Comparison of ENCODE assay signal across 8 cellular contexts in the genomic region with DNA sequence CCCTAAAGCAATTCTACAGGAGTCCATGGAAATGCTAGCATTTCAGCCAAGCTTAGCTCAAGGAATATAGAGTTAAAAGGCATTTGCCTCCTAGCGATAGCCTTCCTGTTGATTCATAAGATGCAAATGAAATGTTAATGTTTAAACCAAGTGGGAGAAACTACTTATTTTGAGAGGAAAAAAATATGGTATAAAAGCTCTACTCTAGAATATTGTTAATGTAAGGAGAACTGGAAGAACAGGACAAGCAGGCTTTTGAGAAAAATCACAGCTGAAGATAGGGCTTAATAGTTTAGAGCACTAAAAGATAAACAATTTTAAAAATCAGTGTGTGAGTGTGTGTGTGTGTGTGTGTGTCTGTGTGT. TPM values are rescaled to one million over a fixed set of nuclear protein-coding genes. Genes with fewer than 3 reads are reported as not detected.
DNase-seq lines count a peak whose midpoint lies in the region; ATAC-seq, FAIRE-seq and TF ChIP-seq lines count a peak whose summit lies in the region.

No MANE protein-coding gene starts in this region.

- peak overlapping the region; percentile 81 for H2AFZ ChIP-seq in endothelial cell of umbilical vein (ENCODE audit: low read depth, low read length)

- H3K4me1 ChIP-seq in Panc1 (ENCODE audit: control insufficient read depth, insufficient read depth, low read length) (peaks cover 6% of the 10 kb centered on the region), endothelial cell of umbilical vein (ENCODE audit: control insufficient read depth, extremely low read depth, insufficient read depth, low read length) (peaks cover 55% of the 10 kb centered on the region)

- TF ChIP-seq POLR2A in endothelial cell of umbilical vein (IDR thresholded peaks at IDR 0.05; ENCODE audit: low read depth, low read length): no peak

- peak overlapping the region; percentile 63 to 84 for H3K4me3 ChIP-seq in Panc1 (ENCODE audit: low read depth in 2 of 2, low read length in 2 of 2)
- H3K4me3 ChIP-seq in endothelial cell of umbilical vein (replicated peaks in 1 of 3; ENCODE audit: insufficient read depth in 1 of 3, low read depth in 1 of 3, low read length in 3 of 3): peak overlapping the region in 2 of 3 experiments; percentile 39 to 76

- CTCF ChIA-PET in Calu3 (lab: Charles Lee): interaction anchor here (0.7 to 2.7 kb wide), 3 partner anchors 724 to 761 kb away, joined by 3 to 14 read pairs (median 3); no protein-coding TSS in a partner anchor
- CTCF ChIA-PET in Panc1 (lab: Charles Lee): no interaction called here
- CTCF ChIA-PET in endothelial cell of umbilical vein (lab: Charles Lee): interaction anchor here (0.6 to 5.2 kb wide), 13 partner anchors 23 to 769 kb away, joined by 3 to 84 read pairs (median 4); no protein-coding TSS in a partner anchor

- H3K27me3 Mint-ChIP-seq in Calu3 (ENCODE audit: unreplicated experiment) (no peaks in the 10 kb centered on the region), neural crest cell (ENCODE audit: low read depth) (peaks cover 50% of the 10 kb centered on the region)

- H3K9me1 ChIP-seq in endothelial cell of umbilical vein (replicated peaks; ENCODE audit: control insufficient read depth, extremely low read depth, insufficient read depth, low read length): no peaks in the 10 kb centered on the region

- peaks cover 33% of the 10 kb centered on the region for H3K79me2 ChIP-seq in endothelial cell of umbilical vein (ENCODE audit: control insufficient read depth, insufficient read depth, low read length)

- BruUV-seq in Calu3 (replicated peaks; lab: Mats Ljungman, UMichigan) (no TSS peak), Panc1 (replicated peaks; lab: Mats Ljungman, UMichigan) (no TSS peak), endothelial cell of umbilical vein (replicated peaks; lab: Mats Ljungman, UMichigan) (no TSS peak)

- H3K27ac ChIP-seq in Panc1 (ENCODE audit: low read length) (no peak overlapping the region), endothelial cell of umbilical vein (ENCODE audit: insufficient read depth, low read depth, low read length) (peak overlapping the region; percentile 96)

- peak overlapping the region; percentile 95 for H3K4me2 ChIP-seq in endothelial cell of umbilical vein (ENCODE audit: insufficient read depth, low read length)

- H3K27ac Mint-ChIP-seq in Calu3 (ENCODE audit: unreplicated experiment): peak overlapping the region; percentile 99
- H3K27ac Mint-ChIP-seq in neural crest cell (ENCODE audit: unreplicated experiment): no peak overlapping the region

- POLR2A ChIA-PET in Panc1 (lab: Charles Lee) (no interaction called here), endothelial cell of umbilical vein (lab: Charles Lee) (interaction anchor here (0.7 to 1.5 kb wide), 2 partner anchors 170 to 458 kb away, joined by 3 read pairs; no protein-coding TSS in a partner anchor)

- intact Hi-C loops in Calu3 (cut with micrococcal nuclease; ENCODE audit: unreplicated experiment) (loop anchor here (5.0 to 10.0 kb wide), 4 partner anchors 248 to 1088 kb away; no protein-coding TSS in a partner anchor), Panc1 (cut with micrococcal nuclease; ENCODE audit: unreplicated experiment) (loop anchor here (5.0 kb wide), 3 partner anchors 152 to 1088 kb away; no protein-coding TSS in a partner anchor), endothelial cell of umbilical vein (cut with micrococcal nuclease) (loop anchor here (5.0 to 10.0 kb wide), 4 partner anchors 258 to 1373 kb away; partner anchors contain the start of gene CBLB), Right ventricle myocardium superior (cut with DNase I) (loop anchor here (10.0 kb wide), 1 partner anchor 740 kb away; no protein-coding TSS in a partner anchor)

- FAIRE-seq in endothelial cell of umbilical vein (lab: Jason Lieb, UNC): no peak

- H3K9me3 ChIP-seq in Panc1 (ENCODE audit: control insufficient read depth, insufficient read depth, low read depth, low read length) (no peaks in the 10 kb centered on the region), endothelial cell of umbilical vein (replicated peaks; ENCODE audit: control insufficient read depth, insufficient read depth, low read length) (no peaks in the 10 kb centered on the region)

- H3K36me3 ChIP-seq in Panc1 (ENCODE audit: control insufficient read depth, insufficient read depth, low read length): peaks cover 2% of the 10 kb centered on the region; the same call in 1 of the 2 replicates
- H3K36me3 ChIP-seq in endothelial cell of umbilical vein (ENCODE audit: control insufficient read depth in 2 of 2, extremely low read depth in 1 of 2, insufficient read depth in 2 of 2, low read length in 2 of 2): no peaks in the 10 kb centered on the region

- no peaks in the 10 kb centered on the region for H3K4me1 Mint-ChIP-seq in Calu3 (ENCODE audit: low read depth, unreplicated experiment)
- H3K4me1 Mint-ChIP-seq in neural crest cell: peaks cover 37% of the 10 kb centered on the region

- TF ChIP-seq CTCF in Calu3 (IDR thresholded peaks at IDR 0.05; ENCODE audit: unreplicated experiment) (no peak), Panc1 (IDR thresholded peaks at IDR 0.05) (no peak), endothelial cell of umbilical vein (IDR thresholded peaks at IDR 0.05; ENCODE audit: extremely low read depth in 1 of 2, insufficient read depth in 1 of 2, low read depth in 1 of 2, low read length in 2 of 2) (no peak), neural crest cell (conservative IDR thresholded peaks at IDR 0.05) (no peak)

- dilution Hi-C loops in endothelial cell of umbilical vein (cut with MboI; ENCODE audit: extremely low pct_ligation_motif_present, low sequenced_read_pairs): no loop called here

- ATAC-seq in Panc1 (no peak), HG02840 (IDR thresholded peaks at IDR 0.05; ENCODE audit: low FRiP score, unreplicated experiment) (no peak), Right ventricle myocardium superior (ENCODE audit: poor library complexity) (no peak)

- peak overlapping the region; percentile 92 for H3K4me3 Mint-ChIP-seq in Calu3 (ENCODE audit: low read depth, unreplicated experiment)
- H3K4me3 Mint-ChIP-seq in neural crest cell: peak overlapping the region; percentile 91

- in situ Hi-C loops in Panc1 (cut with HindIII; ENCODE audit: low pct_unique_long_range_greater_than_20kb, low sequenced_read_pairs): no loop called here

- DNase-seq in Calu3 (no peak), Panc1 (ENCODE audit: low read depth, low spot score) (no peak), endothelial cell of umbilical vein (ENCODE audit: low read depth, low spot score) (no peak), neural crest cell (ENCODE audit: low read depth, low spot score) (no peak), iPS-NIHi11 (ENCODE audit: low spot score) (no peak), Right ventricle myocardium superior (no peak)
- no peak for DNase-seq in activated naive CD4-positive, alpha-beta T cell treated with anti-CD3 and anti-CD28 coated beads, Interleukin-2, amount 50 U/mL, for 16 hours

- H3K9ac ChIP-seq in endothelial cell of umbilical vein (replicated peaks; ENCODE audit: extremely low read depth, insufficient read depth, low read length): peak overlapping the region; percentile 94

- no peaks in the 10 kb centered on the region for H3K27me3 ChIP-seq in Panc1 (ENCODE audit: control insufficient read depth, insufficient read depth, low read length)
- H3K27me3 ChIP-seq in endothelial cell of umbilical vein (ENCODE audit: control insufficient read depth in 2 of 2, insufficient read depth in 2 of 2, low read length in 2 of 2): no peaks in the 10 kb centered on the region

- peaks cover 57% of the 10 kb centered on the region for H3K36me3 Mint-ChIP-seq in Calu3 (ENCODE audit: insufficient read depth, unreplicated experiment)
- no peaks in the 10 kb centered on the region for H3K36me3 Mint-ChIP-seq in neural crest cell (ENCODE audit: low read depth)

- no peaks in the 10 kb centered on the region for H4K20me1 ChIP-seq in endothelial cell of umbilical vein (replicated peaks; ENCODE audit: control insufficient read depth, extremely low read depth, insufficient read depth, low read length)

- H3K9me3 Mint-ChIP-seq in Calu3 (ENCODE audit: low read depth, unreplicated experiment): no peaks in the 10 kb centered on the region
- H3K9me3 Mint-ChIP-seq in neural crest cell: no peaks in the 10 kb centered on the region

TF ChIP-seq in endothelial cell of umbilical vein, 7 proteins besides CTCF, POLR2A, EP300 and RAD21:
- no peak for TF ChIP-seq FOS (IDR thresholded peaks at IDR 0.05; ENCODE audit: borderline replicate concordance, insufficient read depth, low read length)
- TF ChIP-seq EZH2 (IDR thresholded peaks at IDR 0.05; ENCODE audit: borderline replicate concordance, low read depth, low read length, severe bottlenecking): no peak
- no peak for TF ChIP-seq MAX (IDR thresholded peaks at IDR 0.05; ENCODE audit: insufficient read depth, insufficient read length)
- no peak for TF ChIP-seq POLR2AphosphoS5 (IDR thresholded peaks at IDR 0.05; ENCODE audit: insufficient read depth, low read depth, low read length)
- TF ChIP-seq GATA2 (IDR thresholded peaks at IDR 0.05; ENCODE audit: insufficient read depth, insufficient read length, low read depth, low read length): no peak
- TF ChIP-seq JUN (IDR thresholded peaks at IDR 0.05; ENCODE audit: borderline replicate concordance, insufficient read depth, insufficient read length, low read depth): no peak
- TF ChIP-seq MYC (IDR thresholded peaks at IDR 0.05; ENCODE audit: low read depth, low read length): no peak

RNA-seq across cellular contexts. Expression of gene ALCAM, which starts 1.6 kb away (rescaled TPM):
- total RNA-seq in Calu3 (2022): 146 and 166 TPM in 2 replicates
- total RNA-seq in Panc1 (2021; ENCODE audit: unreplicated experiment): 32.3 TPM
- 10.0 TPM for polyA plus RNA-seq in Panc1 (2012; ENCODE audit: insufficient read length)
- 118 and 138 TPM in 2 replicates for total RNA-seq in endothelial cell of umbilical vein
- polyA plus RNA-seq in endothelial cell of umbilical vein: 37.8 and 46.3 TPM in 2 replicates
- 70.8 and 74.0 TPM in 2 replicates for polyA plus RNA-seq in endothelial cell of umbilical vein (2011; cell fraction: cytosol; rRNA removed)
- polyA plus RNA-seq in endothelial cell of umbilical vein (2011; cell fraction: nucleus; rRNA removed): 98.9 and 116 TPM in 2 replicates
- polyA plus RNA-seq in endothelial cell of umbilical vein (2012): 90.5 and 105 TPM in 2 replicates
- polyA minus RNA-seq in endothelial cell of umbilical vein: 125 and 146 TPM in 2 replicates
- polyA minus RNA-seq in endothelial cell of umbilical vein (2011; cell fraction: cytosol; rRNA and poly(A)+ RNA removed): 12.1 TPM
- polyA minus RNA-seq in endothelial cell of umbilical vein (2011; cell fraction: nucleus; rRNA and poly(A)+ RNA removed): 192 and 259 TPM in 2 replicates
- 8.4 and 8.7 TPM in 2 replicates for total RNA-seq in neural crest cell
- 3.5 TPM for total RNA-seq in Right ventricle myocardium superior
